ENCODE assay signal across 29 cellular contexts in the genomic region with DNA sequence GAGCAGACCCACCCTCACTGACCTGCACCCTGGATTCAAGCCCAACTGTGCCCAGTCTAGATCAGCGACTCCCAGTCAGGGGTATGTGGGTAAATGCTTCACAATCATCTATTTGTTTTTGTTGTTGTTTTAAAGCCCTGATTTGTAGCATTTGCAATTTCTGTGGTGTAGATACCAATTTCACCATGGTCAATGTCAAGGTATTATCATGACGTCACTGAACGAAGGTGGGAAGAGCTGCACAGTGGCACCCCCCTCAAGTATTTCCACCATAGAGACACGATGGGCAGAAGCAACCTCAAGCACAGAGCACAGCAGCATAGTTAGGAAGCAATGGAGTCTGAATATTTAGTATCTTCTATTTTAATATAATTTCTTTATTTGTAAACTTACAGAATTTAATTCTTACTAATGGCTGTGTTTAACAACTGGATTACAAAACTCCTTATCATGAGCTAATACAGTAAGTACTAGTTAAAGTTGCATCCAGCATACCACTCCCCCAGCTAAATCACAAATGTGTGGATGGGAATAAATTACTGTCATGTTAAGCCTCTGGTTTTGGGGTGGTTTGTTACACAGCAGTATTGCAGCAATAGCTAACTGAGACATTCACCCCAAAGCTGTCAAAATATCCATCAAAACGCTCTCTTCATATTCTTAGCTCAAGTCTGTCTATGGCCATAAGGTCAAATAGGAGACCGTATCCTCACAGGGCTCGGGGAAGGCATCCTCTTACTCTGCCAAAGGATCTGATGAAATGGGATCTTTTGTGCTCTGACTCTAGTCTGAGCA.
"Had no signal": no experiment of that assay in that cellular context is flagged by ENCODE, and none has a peak within 500 bp of the region (broad histone marks: within the 10 kb centered on the region; RNA-seq: fewer than 3 reads in every experiment).

No MANE protein-coding gene starts in this region.

- H3K27ac ChIP-seq: brain microvascular endothelial cell, SJSA1 had no signal

- ATAC-seq: activated CD8-positive, alpha-beta T cell treated with anti-CD3 and anti-CD28 coated beads for 36 hours; activated T-cell treated with anti-CD3 and anti-CD28 coated beads, Interleukin-2, amount 50 U/mL, for 72 hours; activated T-helper 17 cell treated with anti-CD3 and anti-CD28 coated beads, Interleukin-2, amount 50 U/mL, for 72 hours had no signal

- H3K4me3 ChIP-seq: SJSA1 had no signal

- H3K9ac ChIP-seq: SK-N-SH had no signal

- H3K36me3 ChIP-seq: brain microvascular endothelial cell, SJSA1 had no signal

- H3K9me3 ChIP-seq: SJSA1, SK-N-SH had no signal

- DNase-seq: activated CD4-positive, alpha-beta T cell treated with anti-CD3 and anti-CD28 coated beads, Interleukin-2, amount 10 ng/mL, durations not matched to agents 24 days and 14 days; activated CD4-positive, alpha-beta T cell treated with anti-CD3 and anti-CD28 coated beads, Interleukin-2, amount 50 U/mL, for 4 hours; activated CD8-positive, alpha-beta T cell treated with anti-CD3 and anti-CD28 coated beads for 36 hours; activated effector memory CD4-positive, alpha-beta T cell treated with anti-CD3 and anti-CD28 coated beads, Interleukin-2, amount 50 U/mL, for 16 hours; activated naive CD4-positive, alpha-beta T cell; activated naive CD4-positive, alpha-beta T cell treated with anti-CD3 and anti-CD28 coated beads, Interleukin-2, amount 50 U/mL, for 16 hours; activated naive CD8-positive, alpha-beta T cell treated with anti-CD3 and anti-CD28 coated beads for 36 hours; activated T-cell treated with anti-CD3 and anti-CD28 coated beads, Interleukin-2, amount 50 U/mL, for 1 hour; activated T-cell treated with anti-CD3 and anti-CD28 coated beads, Interleukin-2, amount 50 U/mL, for 72 hours; amniotic stem cell; aorta; brain microvascular endothelial cell; NCI-H1092 treated with DMSO at 0.1 percent for 48 hours; NCI-H1417; NCI-H146; NCI-H187; NCI-H2029 treated with DMSO at 0.1 percent for 48 hours; NCI-H2107; NCI-H2171; NCI-H2227 treated with DMSO at 0.1 percent for 48 hours; NCI-H446; NCI-H510A treated with DMSO at 0.1 percent for 48 hours; NCI-H526 treated with DMSO at 0.1 percent for 48 hours; NCI-H774; OCI-M1; SHP77 treated with DMSO at 0.1 percent for 48 hours; SK-N-SH had no signal

- H3K27me3 ChIP-seq: brain microvascular endothelial cell, SJSA1 had no signal

- H3K4me2 ChIP-seq: SK-N-SH had no signal

- H3K4me1 ChIP-seq: SJSA1 had no signal

- H3K9me2 ChIP-seq: SK-N-SH had no signal
